Comparison of ENCODE assay signal across 2 cellular contexts in genomic region chr17:45744826-45745225, GRCh38. TPM values are rescaled to one million over a fixed set of nuclear protein-coding genes. Genes with fewer than 3 reads are reported as not detected.
"Had no signal": no experiment of that assay in that cellular context is flagged by ENCODE, and none has a peak within 500 bp of the region (broad histone marks: within the 10 kb centered on the region; RNA-seq: fewer than 3 reads in every experiment).

No MANE protein-coding gene starts in this region.

RNA-seq across cellular contexts. Expression of gene CRHR1, which starts 39.3 kb away (rescaled TPM):
- total RNA-seq: HT-29 had no signal
- polyA plus RNA-seq: IgD-negative memory B cell had no signal
